Comparison of ENCODE assay signal across 8 cellular contexts in genomic region chr1:244046907-244047738, GRCh38. TPM values are rescaled to one million over a fixed set of nuclear protein-coding genes. Genes with fewer than 3 reads are reported as not detected.
A peak's percentile ranks its signal among the peaks of the same experiment; 100 is the strongest.
DNase-seq lines count a peak whose midpoint lies in the region; ATAC-seq and TF ChIP-seq lines count a peak whose summit lies in the region.

No MANE protein-coding gene starts in this region.

- peak overlapping the region; percentile 92 for H3K4me3 Mint-ChIP-seq in neural progenitor cell

- peak overlapping the region; percentile 87 for H2AFZ ChIP-seq in neural progenitor cell (replicated peaks)

- peaks cover 25% of the 10 kb centered on the region for H3K4me1 ChIP-seq in A673 (ENCODE audit: insufficient read depth, low read length, poor library complexity, severe bottlenecking)
- H3K4me1 ChIP-seq in neural progenitor cell, result peaks cover 28% of the 10 kb centered on the region

- H3K9me3 Mint-ChIP-seq in neural progenitor cell, result no peaks in the 10 kb centered on the region

- ATAC-seq in HG03342 (IDR thresholded peaks at IDR 0.05; ENCODE audit: unreplicated experiment), result no peak

- H3K4me3 ChIP-seq in A673 (ENCODE audit: low read depth, low read length, poor library complexity, severe bottlenecking) (peak overlapping the region; percentile 95), GM12865 (ENCODE audit: low read depth, low read length) (peak overlapping the region; percentile 72), epithelial cell of proximal tubule (ENCODE audit: low read depth, low read length) (peak overlapping the region; percentile 85), neural progenitor cell (peak overlapping the region; percentile 87)

- H3K9ac ChIP-seq in neural progenitor cell, result peak overlapping the region; percentile 53

- intact Hi-C loops in A673 (cut with micrococcal nuclease; ENCODE audit: unreplicated experiment), result no loop called here

- H3K4me2 ChIP-seq in neural progenitor cell, result peak overlapping the region; percentile 90

- H3K9me3 ChIP-seq in A673 (ENCODE audit: low read depth, low read length, poor library complexity, severe bottlenecking) (no peaks in the 10 kb centered on the region), neural progenitor cell (ENCODE audit: low read depth) (no peaks in the 10 kb centered on the region)

- H3K36me3 Mint-ChIP-seq in neural progenitor cell, result no peaks in the 10 kb centered on the region

- H4K20me1 ChIP-seq in neural progenitor cell (ENCODE audit: low read depth), result peaks cover 27% of the 10 kb centered on the region

- TSS peak; percentile 60 for BruUV-seq in A673 (replicated peaks; lab: Mats Ljungman, UMichigan)

- POLR2A ChIA-PET in A673 (lab: Charles Lee; ENCODE audit: low non-redundant PET), result no interaction called here

- H3K27ac ChIP-seq in A673 (ENCODE audit: low read depth, low read length, poor library complexity, severe bottlenecking), result peak overlapping the region; percentile 82
- H3K27ac ChIP-seq in neural progenitor cell, result no peak overlapping the region

- TF ChIP-seq CTCF in A673 (conservative IDR thresholded peaks at IDR 0.05; ENCODE audit: low read depth, low read length) (no peak), GM12865 (IDR thresholded peaks at IDR 0.05; ENCODE audit: insufficient read depth, low read depth, low read length, missing control alignments) (no peak), epithelial cell of proximal tubule (conservative IDR thresholded peaks at IDR 0.05; ENCODE audit: low read depth, low read length) (no peak), neural progenitor cell (IDR thresholded peaks at IDR 0.05) (no peak)

- peak overlapping the region; percentile 93 for H3K27ac Mint-ChIP-seq in neural progenitor cell

- H3K27me3 Mint-ChIP-seq in neural progenitor cell (ENCODE audit: insufficient read depth, low read depth), result peaks cover 3% of the 10 kb centered on the region

- H3K79me2 ChIP-seq in neural progenitor cell (ENCODE audit: low read depth), result peaks cover 29% of the 10 kb centered on the region

- H3K4me1 Mint-ChIP-seq in neural progenitor cell, result peaks cover 26% of the 10 kb centered on the region

- CTCF ChIA-PET in A673 (lab: Charles Lee), result no interaction called here

- DNase-seq in A673 (ENCODE audit: low spot score) (no peak), GM12865 (ENCODE audit: low read depth) (no peak), SW 1271 (lab: John Stamatoyannopoulos, UW) (peak; percentile 7 to 18), epithelial cell of proximal tubule (ENCODE audit: low read depth) (no peak), neural progenitor cell (ENCODE audit: low spot score) (no peak), amniotic stem cell (lab: John Stamatoyannopoulos, UW) (no peak), putamen (ENCODE audit: low spot score) (no peak)

- H3K27me3 ChIP-seq in A673 (replicated peaks; ENCODE audit: insufficient read depth, low read depth, low read length, poor library complexity) (no peaks in the 10 kb centered on the region), neural progenitor cell (peaks cover 17% of the 10 kb centered on the region)

- H3K36me3 ChIP-seq in A673 (ENCODE audit: insufficient read depth, low read length, poor library complexity, severe bottlenecking) (no peaks in the 10 kb centered on the region), neural progenitor cell (no peaks in the 10 kb centered on the region)

- peaks cover 8% of the 10 kb centered on the region for H3F3A ChIP-seq in neural progenitor cell (ENCODE audit: low read depth)

RNA-seq across cellular contexts. Expression of gene ZBTB18, which starts 4.0 kb away (rescaled TPM):
- total RNA-seq in A673 (2021), result 15.2 and 15.5 TPM in 2 replicates
- total RNA-seq in epithelial cell of proximal tubule, result 7.9 and 9.9 TPM in 2 replicates
- 26.8 and 30.1 TPM in 2 replicates for total RNA-seq in neural progenitor cell (ENCODE audit: low replicate concordance)

Comparison
In these comparisons a context has a peak if more than half of its experiments do, and no peak if none do; other contexts are left out.
1. DNase-seq: peak in SW 1271 (2 of 2); none in A673 (single experiment), GM12865 (single experiment), epithelial cell of proximal tubule (single experiment), neural progenitor cell (single experiment), amniotic stem cell (single experiment) and putamen (single experiment).
2. Peak in every context shown above with its lines, with median percentiles within 50 percentile points of each other: H3K4me3 ChIP-seq.